ENCODE assay signal across 31 cellular contexts in the genomic region with DNA sequence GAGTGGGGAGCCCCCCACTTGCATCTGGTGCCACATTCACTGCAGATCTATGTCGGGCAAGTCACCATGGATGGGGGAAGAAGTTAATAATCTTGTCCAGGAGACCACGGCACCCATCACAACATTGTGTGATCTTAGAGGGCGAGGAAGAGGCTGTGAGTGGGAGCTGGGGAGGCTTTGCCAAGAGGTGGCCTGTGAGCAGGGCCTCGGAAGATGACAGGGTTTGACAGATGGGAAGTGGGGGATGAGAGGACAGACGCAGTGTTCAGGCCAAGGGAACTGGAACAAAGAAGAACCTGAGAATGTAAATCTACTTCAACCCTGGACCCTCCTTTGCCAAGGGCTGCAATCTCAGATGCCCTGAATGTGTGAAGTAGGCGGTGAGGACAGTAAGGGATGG. TPM values are rescaled to one million over a fixed set of nuclear protein-coding genes. Genes with fewer than 3 reads are reported as not detected.
"Had no signal": no experiment of that assay in that cellular context is flagged by ENCODE, and none has a peak within 500 bp of the region (broad histone marks: within the 10 kb centered on the region; RNA-seq: fewer than 3 reads in every experiment).

No MANE protein-coding gene starts in this region.

- H3K27me3 Mint-ChIP-seq: naive thymus-derived CD4-positive, alpha-beta T cell had no signal

- H3K4me1 Mint-ChIP-seq: nephron, neural progenitor cell had no signal

- H3K4me3 Mint-ChIP-seq: endodermal cell; naive thymus-derived CD4-positive, alpha-beta T cell; nephron; neural progenitor cell had no signal

- H3K9me3 Mint-ChIP-seq: endodermal cell, nephron, neural progenitor cell had no signal

- H3K36me3 Mint-ChIP-seq: naive thymus-derived CD4-positive, alpha-beta T cell; neural progenitor cell had no signal

- ATAC-seq: gastrocnemius medialis; heart right ventricle; left cardiac atrium; left lung; naive thymus-derived CD4-positive, alpha-beta T cell; sciatic nerve had no signal

- DNase-seq: effector CD8-positive, alpha-beta T cell; endodermal cell; foreskin fibroblast; gastrocnemius medialis; heart right ventricle; hippocampal formation; left cardiac atrium; left lung; mesendoderm; midbrain; naive thymus-derived CD4-positive, alpha-beta T cell; nucleus accumbens; ovary; stimulated activated CD4-positive, alpha-beta T cell treated with anti-CD3 and anti-CD28 coated beads, Interleukin-12 subunit alpha, Interleukin-12 subunit beta, amount 100 ng/mL, for 4 hours; stimulated activated CD4-positive, alpha-beta T cell treated with anti-CD3 and anti-CD28 coated beads, Interleukin-1b, Interleukin-23, amount 100 ng/mL, for 48 hours; stimulated activated CD4-positive, alpha-beta T cell treated with anti-CD3 and anti-CD28 coated beads, Interleukin-4, amount 100 ng/mL, for 1 hour; stimulated activated CD8-positive, alpha-beta memory T cell treated with anti-CD3 and anti-CD28 coated beads, Interleukin-4, amount 100 ng/mL, for 48 hours; stimulated activated naive CD4-positive, alpha-beta T cell treated with Interleukin-2 at 50 U/mL for 16 hours; stomach; thyroid gland; trophoblast cell had no signal

- H3K27ac Mint-ChIP-seq: endodermal cell, neural progenitor cell had no signal

RNA-seq across cellular contexts. Expression of a gene that starts 12.4 kb away (rescaled TPM):
- polyA plus RNA-seq: naive thymus-derived CD4-positive, alpha-beta T cell had no signal

RNA-seq across cellular contexts. Expression of a gene that starts 33.9 kb away (rescaled TPM):
- total RNA-seq: esophagus mucosa; gastrocnemius medialis; left cardiac atrium; mucosa of gallbladder; naive thymus-derived CD4-positive, alpha-beta T cell; right atrium auricular region; sciatic nerve; smooth muscle cell; subcutaneous adipose tissue; ureter; vagina had no signal
- polyA plus RNA-seq: heart right ventricle; naive thymus-derived CD4-positive, alpha-beta T cell; ovary; smooth muscle cell had no signal
